ENCODE assay signal across 12 cellular contexts in genomic region chr1:45840704-45841103, GRCh38. TPM values are rescaled to one million over a fixed set of nuclear protein-coding genes. Genes with fewer than 3 reads are reported as not detected.
DNase-seq lines count a peak whose midpoint lies in the region; ATAC-seq, FAIRE-seq and TF ChIP-seq lines count a peak whose summit lies in the region.
"Had no signal": no experiment of that assay in that cellular context is flagged by ENCODE, and none has a peak within 500 bp of the region (broad histone marks: within the 10 kb centered on the region; RNA-seq: fewer than 3 reads in every experiment).

No MANE protein-coding gene starts in this region.

- CTCF ChIA-PET in K562 (lab: Yijun Ruan, JAX; ENCODE audit: low intra/inter-chr PET ratio), result no interaction called here

- no peak overlapping the region for H3K14ac ChIP-seq in mesenchymal stem cell (ENCODE audit: low read length in 2 of 2)

- H3K27me3 ChIP-seq in K562 (ENCODE audit: control insufficient read depth in 2 of 2, insufficient read depth in 2 of 2, low read length in 2 of 2) (no peaks in the 10 kb centered on the region), mesenchymal stem cell (ENCODE audit: control insufficient read depth in 1 of 2, insufficient read depth in 1 of 2, low read length in 2 of 2) (no peaks in the 10 kb centered on the region)
- H3K27me3 ChIP-seq: vagina had no signal

- H3K9me1 ChIP-seq in K562 (ENCODE audit: control insufficient read depth, insufficient read depth, low read length), result no peaks in the 10 kb centered on the region

- peaks cover 17% of the 10 kb centered on the region for H3K79me1 ChIP-seq in mesenchymal stem cell (replicated peaks; ENCODE audit: low read length, poor library complexity, severe bottlenecking)

- DNase-seq in EH (ENCODE audit: low read depth) (peak; percentile 58), K562 (ENCODE audit: extremely low read depth in 1 of 4, low spot score in 3 of 4) (peak in 1 of 4 experiments; percentile 51), mesenchymal stem cell (no peak), NCI-H2081 treated with DMSO at 0.1 percent for 48 hours (lab: John Stamatoyannopoulos, UW) (no peak)
- DNase-seq: activated naive CD4-positive, alpha-beta T cell; midbrain had no signal

- intact Hi-C loops in K562 (cut with micrococcal nuclease), result loop anchor here (5.0 kb wide), 1 partner anchor 88 kb away; the partner anchor contains the start of gene IPP

- no peak overlapping the region for H2BK120ac ChIP-seq in mesenchymal stem cell (ENCODE audit: low read depth, low read length)

- POLR2A ChIA-PET in K562 (lab: Yijun Ruan, JAX), result interaction anchor here (0.7 to 1.0 kb wide), 2 partner anchors 9 to 17 kb away, joined by 3 to 4 read pairs; no protein-coding TSS in a partner anchor

- no peak overlapping the region for H3K18ac ChIP-seq in mesenchymal stem cell (ENCODE audit: low read depth in 1 of 2, low read length in 2 of 2)

- no peak for TF ChIP-seq CTCF in K562 (IDR thresholded peaks at IDR 0.05 in 2 of 3, conservative IDR thresholded peaks at IDR 0.05 in 1 of 3; ENCODE audit: insufficient read depth in 2 of 3, low read depth in 1 of 3, low read length in 3 of 3)

- no peak overlapping the region for H2BK5ac ChIP-seq in mesenchymal stem cell (ENCODE audit: low read depth, low read length, poor library complexity, severe bottlenecking)

- H3K9me3 ChIP-seq in K562 (replicated peaks; ENCODE audit: control insufficient read depth, insufficient read depth, low read depth, low read length) (no peaks in the 10 kb centered on the region), mesenchymal stem cell (ENCODE audit: control insufficient read depth, low read length) (no peaks in the 10 kb centered on the region)
- H3K9me3 ChIP-seq: vagina had no signal

- no peak for TF ChIP-seq RAD21 in K562 (CRISPR knock-in tag; conservative IDR thresholded peaks at IDR 0.05 in 1 of 2, IDR thresholded peaks at IDR 0.05 in 1 of 2)

- peaks cover 3% of the 10 kb centered on the region; the same call in 1 of the 3 replicates for H3K36me3 ChIP-seq in K562 (ENCODE audit: control insufficient read depth, insufficient read depth, low read length)
- peaks cover 3 to 4% of the 10 kb centered on the region in 2 experiments for H3K36me3 ChIP-seq in mesenchymal stem cell (ENCODE audit: control insufficient read depth in 1 of 2, insufficient read depth in 2 of 2, low read depth in 1 of 2, low read length in 2 of 2)
- H3K36me3 ChIP-seq: vagina had no signal

- H3K9ac ChIP-seq in K562 (ENCODE audit: insufficient read depth in 1 of 2, low read depth in 2 of 2, low read length in 2 of 2) (no peak overlapping the region), mesenchymal stem cell (ENCODE audit: low read length) (no peak overlapping the region)

- H3K4me1 ChIP-seq in K562 (replicated peaks in 1 of 2; ENCODE audit: control insufficient read depth in 2 of 2, insufficient read depth in 2 of 2, low read length in 2 of 2) (peaks cover 0 to 3% of the 10 kb centered on the region in 2 experiments; a peak in 2 of 5 replicates), mesenchymal stem cell (ENCODE audit: control insufficient read depth, insufficient read depth, low read depth, low read length) (peaks cover 3% of the 10 kb centered on the region)

- ATAC-seq in HG03354 (IDR thresholded peaks at IDR 0.05; ENCODE audit: poor library complexity, severe bottlenecking, unreplicated experiment) (peak; percentile 66), K562 (peak; percentile 86), HG03520 (IDR thresholded peaks at IDR 0.05; ENCODE audit: unreplicated experiment) (no peak), GM21737 (IDR thresholded peaks at IDR 0.05; ENCODE audit: unreplicated experiment) (no peak)

- no peak overlapping the region for H2AK5ac ChIP-seq in mesenchymal stem cell (ENCODE audit: low read length, severe bottlenecking)

- in situ Hi-C loops in K562 (cut with MboI), result no loop called here

- H3K4me3 ChIP-seq in K562 (no peak overlapping the region), mesenchymal stem cell (ENCODE audit: insufficient read depth in 1 of 2, low read depth in 1 of 2, low read length in 2 of 2) (no peak overlapping the region)
- H3K4me3 ChIP-seq: vagina had no signal

- no peak overlapping the region for H2AFZ ChIP-seq in K562 (ENCODE audit: low read depth, low read length)
- no peak overlapping the region for H2AFZ ChIP-seq in mesenchymal stem cell (ENCODE audit: low read depth, low read length)

- WGBS in K562 (ENCODE audit: insufficient coverage, low coverage, missing lambda C conversion rate), result 64% methylated on average over 1 of the region's 1 CpG
- no CpG with 5 or more reads among the region's 1 CpG for whole genome bisulfite sequencing in mesenchymal stem cell

- TF ChIP-seq POLR2A in GM19099 (IDR thresholded peaks at IDR 0.05; ENCODE audit: extremely low read depth, insufficient read length, low read depth), result peak; percentile 21
- TF ChIP-seq POLR2A in K562 (conservative IDR thresholded peaks at IDR 0.05), result no peak

- H3K27ac ChIP-seq in K562 (ENCODE audit: extremely low read depth, low read depth, low read length) (no peak overlapping the region), mesenchymal stem cell (ENCODE audit: low read length, poor library complexity, severe bottlenecking) (no peak overlapping the region)
- H3K27ac ChIP-seq: vagina had no signal

- H4K20me1 ChIP-seq in K562 (replicated peaks; ENCODE audit: control insufficient read depth, insufficient read depth, low read length), result no peaks in the 10 kb centered on the region

- TF ChIP-seq EP300 in K562 (IDR thresholded peaks at IDR 0.05; ENCODE audit: low read length), result no peak

- no peak overlapping the region for H2BK12ac ChIP-seq in mesenchymal stem cell (ENCODE audit: low read length in 2 of 2)

- peaks cover 3% of the 10 kb centered on the region; the same call in 1 of the 3 replicates for H3K79me2 ChIP-seq in K562 (ENCODE audit: control insufficient read depth, insufficient read depth, low read length)

- no peak overlapping the region for H3K23ac ChIP-seq in mesenchymal stem cell (ENCODE audit: low read length in 2 of 2)

- H2BK15ac ChIP-seq in mesenchymal stem cell (ENCODE audit: low read depth, poor library complexity, severe bottlenecking), result no peak overlapping the region

- H4K91ac ChIP-seq in mesenchymal stem cell (ENCODE audit: low read length), result no peak overlapping the region

- no TSS peak for BruUV-seq in K562 (replicated peaks; lab: Mats Ljungman, UMichigan)

- no peak overlapping the region for H3K4me2 ChIP-seq in K562 (ENCODE audit: insufficient read depth, low read length)
- no peak overlapping the region for H3K4me2 ChIP-seq in mesenchymal stem cell (ENCODE audit: low read length, poor library complexity, severe bottlenecking)

- peak; percentile 52 for FAIRE-seq in K562 (lab: Jason Lieb, UNC)
- FAIRE-seq: colon had no signal

- H3K4ac ChIP-seq in mesenchymal stem cell (ENCODE audit: low read depth in 1 of 2, low read length in 2 of 2), result no peak overlapping the region

- no peak overlapping the region for H4K8ac ChIP-seq in mesenchymal stem cell (ENCODE audit: low read length)

TF ChIP-seq in K562, 482 proteins besides CTCF, POLR2A, EP300 and RAD21 (continues in another document):
- TF ChIP-seq MAFG (tag; conservative IDR thresholded peaks at IDR 0.05) (peak; percentile 41; the same call in 1 of the 2 replicates), KAT8 (IDR thresholded peaks at IDR 0.05; ENCODE audit: low read depth) (no peak), C11orf30 (IDR thresholded peaks at IDR 0.05; ENCODE audit: low read depth) (peak; percentile 69), NFE2 (IDR thresholded peaks at IDR 0.05; ENCODE audit: low read depth) (peak; percentile 76), RB1 (IDR thresholded peaks at IDR 0.05; ENCODE audit: low read depth) (no peak), RCOR1 (IDR thresholded peaks at IDR 0.05; ENCODE audit: borderline replicate concordance in 1 of 2, low read depth in 2 of 2, low read length in 2 of 2) (peak in 1 of 2 experiments; percentile 35; a peak in 1 of 4 replicates), MAZ (CRISPR knock-in tag; conservative IDR thresholded peaks at IDR 0.05 in 1 of 2, IDR thresholded peaks at IDR 0.05 in 1 of 2) (no peak), NBN (IDR thresholded peaks at IDR 0.05; ENCODE audit: low read depth) (no peak), JUND (IDR thresholded peaks at IDR 0.05; ENCODE audit: borderline replicate concordance, low read depth, low read length) (no peak), JUND (tag; IDR thresholded peaks at IDR 0.05; ENCODE audit: borderline replicate concordance, low read depth, low read length) (0 out of 3 replicates have a peak, but pooled peaks have one; percentile 11), ZNF316 (IDR thresholded peaks at IDR 0.05) (peak; percentile 57), POLR2B (IDR thresholded peaks at IDR 0.05; ENCODE audit: low read depth, partially characterized antibody) (no peak), SIX5 (IDR thresholded peaks at IDR 0.05; ENCODE audit: borderline replicate concordance in 1 of 2, insufficient read depth in 1 of 2, low read depth in 1 of 2, low read length in 2 of 2) (no peak), TCF7 (IDR thresholded peaks at IDR 0.05; ENCODE audit: borderline replicate concordance) (no peak)

RNA-seq across cellular contexts. Expression of gene MAST2, which starts 37.3 kb away (rescaled TPM):
- 162 and 219 TPM in 2 replicates for total RNA-seq in K562 (2011; cell fraction: chromatin; rRNA removed; ENCODE audit: low replicate concordance)
- total RNA-seq in K562 (2011; cell fraction: nucleolus; rRNA removed), result 110 and 115 TPM in 2 replicates
- 90.7 and 93.5 TPM in 2 replicates for total RNA-seq in K562 (2011; cell fraction: nucleoplasm; rRNA removed)
- total RNA-seq in K562 (2014; rRNA removed) (17.2 and 22.6 TPM in 2 replicates), K562 (2014; rRNA removed; fragmentation: Illumina TruSeq; extraction: Trizol) (12.5 and 13.1 TPM in 2 replicates), K562 (2015; rRNA removed; fragmentation: Illumina TruSeq; extraction: Trizol) (18.4 and 19.2 TPM in 2 replicates), K562 (2021) (32.0 and 32.7 TPM in 2 replicates)
- polyA plus RNA-seq in K562 (2011; rRNA removed) (17.8 and 22.9 TPM in 2 replicates), K562 (2014; fragmentation: Illumina TruSeq; extraction: Trizol) (26.2 and 27.9 TPM in 2 replicates), K562 (2014; fragmentation: Nextera tagmentation; extraction: Ambion mirVana) (1 to 10 TPM in 1 of 2 experiments, under 1 TPM in 1; 0.73 to 1.1 TPM), K562 (2014; rRNA removed) (27.5 and 29.6 TPM in 2 replicates)
- 15.5 and 20.8 TPM in 2 replicates for polyA plus RNA-seq in K562 (2011; cell fraction: cytosol; rRNA removed)
- polyA plus RNA-seq in K562 (2011; cell fraction: nucleus; rRNA removed), result 90.4 and 97.4 TPM in 2 replicates
- 25.5 and 27.5 TPM in 2 replicates for polyA plus RNA-seq in K562 (2012)
- 32.3 and 35.5 TPM in 2 replicates for polyA minus RNA-seq in K562 (2011; rRNA and poly(A)+ RNA removed)
- polyA minus RNA-seq in K562 (2011; cell fraction: cytosol; rRNA and poly(A)+ RNA removed), result 25.9 and 33.2 TPM in 2 replicates
- polyA minus RNA-seq in K562 (2011; cell fraction: nucleus; rRNA and poly(A)+ RNA removed), result 45.5 and 68.9 TPM in 2 replicates
- polyA plus RNA-seq in mesenchymal stem cell (2013, experiment 1 of 2), result 16.4 TPM
- polyA plus RNA-seq in mesenchymal stem cell (2013, experiment 2 of 2), result 14.9 TPM

Comparison
In these comparisons a context has a peak if more than half of its experiments do, and no peak if none do; other contexts are left out.
1. ATAC-seq: peak in HG03354 (single experiment) and K562 (single experiment); none in HG03520 (single experiment) and GM21737 (single experiment).